15 cellular contexts compared by ENCODE assay signal in the genomic region with DNA sequence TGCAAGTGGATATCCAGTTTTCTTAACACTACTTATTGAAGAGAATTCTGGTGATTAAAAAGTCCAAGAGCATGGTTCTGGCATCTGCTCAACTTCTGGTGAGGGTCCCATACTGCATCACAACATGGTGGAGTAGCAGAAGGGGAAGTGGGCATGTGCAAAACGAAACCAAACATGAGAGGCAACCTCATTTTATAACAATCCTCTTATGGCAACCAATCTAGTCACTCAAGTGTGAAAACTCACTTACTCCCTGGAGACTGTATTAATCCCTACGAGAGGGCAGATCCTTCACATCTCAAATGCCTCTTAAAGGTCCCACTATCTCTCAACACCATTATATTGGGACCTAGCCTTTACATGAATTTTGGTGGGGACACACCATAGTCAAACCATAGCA.
"Had no signal": no experiment of that assay in that cellular context is flagged by ENCODE, and none has a peak within 500 bp of the region (broad histone marks: within the 10 kb centered on the region; RNA-seq: fewer than 3 reads in every experiment).

No MANE protein-coding gene starts in this region.

- H3K4me3 ChIP-seq: gastrocnemius medialis, lower lobe of right lung, prostate gland, skin epidermis, tibial artery had no signal

- DNase-seq: activated CD4-positive, alpha-beta memory T cell treated with anti-CD3 and anti-CD28 coated beads, Interleukin-2, amount 10 ng/mL, durations not matched to agents 7 days and 5 days; activated CD4-positive, alpha-beta T cell treated with anti-CD3 and anti-CD28 coated beads for 36 hours; activated gamma-delta T cell; activated T-cell treated with anti-CD3 and anti-CD28 coated beads, Interleukin-2, amount 50 U/mL, for 72 hours; erythroblast; gastrocnemius medialis; left cardiac atrium; lower lobe of right lung; right cardiac atrium; stimulated activated CD4-positive, alpha-beta T cell treated with anti-CD3 and anti-CD28 coated beads, Interleukin-15, amount 100 ng/mL, for 24 hours; stimulated activated CD4-positive, alpha-beta T cell treated with anti-CD3 and anti-CD28 coated beads, Interleukin-4, amount 100 ng/mL, for 1 hour; stimulated activated naive B cell treated with anti-CD40 and anti-IgM and Interleukin-4, amounts not matched to agents 10 μg/mL and 1 μg/mL and 100 μg/mL, for 72 hours; tibial artery had no signal
